ENCODE assay signal across 31 cellular contexts in the genomic region with DNA sequence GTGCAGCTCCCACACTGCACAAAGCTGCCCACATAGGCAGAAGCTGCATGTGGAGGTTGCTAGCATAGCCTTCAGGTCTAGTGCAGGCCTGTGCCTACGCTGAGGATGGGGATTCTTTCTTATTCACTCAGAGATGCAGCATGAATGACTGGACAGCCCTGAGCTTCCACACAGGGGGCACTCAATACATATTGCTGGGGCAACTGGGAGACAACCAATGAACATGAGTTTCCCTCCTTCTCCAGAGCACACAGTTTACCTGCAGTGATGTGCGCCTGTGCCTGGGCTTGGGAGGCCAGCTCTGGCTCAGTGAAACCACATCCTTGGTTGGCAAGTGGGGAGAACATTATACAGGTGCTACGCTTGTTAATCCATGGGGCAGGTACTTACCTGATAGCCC.
"Had no signal": no experiment of that assay in that cellular context is flagged by ENCODE, and none has a peak within 500 bp of the region (broad histone marks: within the 10 kb centered on the region; RNA-seq: fewer than 3 reads in every experiment).

No MANE protein-coding gene starts in this region.

- FAIRE-seq: small intestine had no signal

- H3K36me3 Mint-ChIP-seq: natural killer cell treated with Interleukin-12 subunit alpha and Interleukin-12 subunit beta and Interleukin-15 and Interleukin-18, amount 100 ng/mL, for 72 hours; type B pancreatic cell had no signal

- H3K27me3 ChIP-seq: neutrophil, ovary, right lobe of liver, sigmoid colon, suprapubic skin, testis, tibial artery, transverse colon, upper lobe of right lung, uterus had no signal

- H3K9me3 ChIP-seq: neutrophil, ovary, psoas muscle, right lobe of liver, suprapubic skin, testis, upper lobe of right lung, uterus had no signal

- DNase-seq: naive B cell; naive thymus-derived CD8-positive, alpha-beta T cell; nephron progenitor cell; nucleus accumbens; ovary; posterior cingulate gyrus; psoas muscle; right cardiac atrium; right lobe of liver; sigmoid colon; small intestine; stimulated activated CD4-positive, alpha-beta T cell treated with anti-CD3 and anti-CD28 coated beads, Interleukin-15, amount 100 ng/mL, for 24 hours; stimulated activated CD4-positive, alpha-beta T cell treated with anti-CD3 and anti-CD28 coated beads, Interleukin-2, amount 100 ng/mL, for 24 hours; stimulated activated CD4-positive, alpha-beta T cell treated with anti-CD3 and anti-CD28 coated beads, Interleukin-2, amount 100 ng/mL, for 48 hours; stimulated activated CD4-positive, alpha-beta T cell treated with anti-CD3 and anti-CD28 coated beads, Interleukin-4, amount 100 ng/mL, for 24 hours; stimulated activated naive CD4-positive, alpha-beta T cell; substantia nigra; testis; tibial artery; transverse colon; upper lobe of right lung; uterus had no signal

- H3K4me1 ChIP-seq: parathyroid adenoma, psoas muscle, right lobe of liver, suprapubic skin, testis, tibial artery, upper lobe of right lung, uterus had no signal

- H2AFZ ChIP-seq: parathyroid adenoma had no signal

- H3K4me1 Mint-ChIP-seq: naive B cell; naive thymus-derived CD8-positive, alpha-beta T cell; stimulated activated memory B cell treated with anti-CD40 and anti-IgM and Interleukin-4, amounts not matched to agents 10 μg/mL and 1 μg/mL and 100 μg/mL, for 72 hours had no signal

- H3K4me3 ChIP-seq: ovary, psoas muscle, right lobe of liver, sigmoid colon, suprapubic skin, testis, tibial artery, transverse colon, upper lobe of right lung, uterus had no signal

- H3K27me3 Mint-ChIP-seq: naive B cell; natural killer cell treated with Interleukin-12 subunit alpha and Interleukin-12 subunit beta and Interleukin-15 and Interleukin-18, amount 100 ng/mL, for 72 hours; progenitor cell of endocrine pancreas; stimulated activated memory B cell treated with anti-CD40 and anti-IgM and Interleukin-4, amounts not matched to agents 10 μg/mL and 1 μg/mL and 100 μg/mL, for 72 hours; stimulated activated naive CD8-positive, alpha-beta T cell treated with anti-CD3 and anti-CD28 coated beads, Interleukin-15, Interleukin-2, amounts not matched to agents 100 ng/mL and 50 ng/mL, for 24 hours had no signal

- H3K79me2 ChIP-seq: parathyroid adenoma had no signal

- H3K36me3 ChIP-seq: neutrophil, ovary, right lobe of liver, sigmoid colon, suprapubic skin, tibial artery, transverse colon, upper lobe of right lung, uterus had no signal

- H3K27ac ChIP-seq: neutrophil, ovary, parathyroid adenoma, psoas muscle, right lobe of liver, sigmoid colon, suprapubic skin, testis, tibial artery, transverse colon, upper lobe of right lung, uterus had no signal

- H3K4me3 Mint-ChIP-seq: naive B cell; naive thymus-derived CD8-positive, alpha-beta T cell; natural killer cell treated with Interleukin-12 subunit alpha and Interleukin-12 subunit beta and Interleukin-15 and Interleukin-18, amount 100 ng/mL, for 72 hours; nephron progenitor cell; neural crest cell; stimulated activated memory B cell treated with anti-CD40 and anti-IgM and Interleukin-4, amounts not matched to agents 10 μg/mL and 1 μg/mL and 100 μg/mL, for 72 hours; stimulated activated naive CD8-positive, alpha-beta T cell treated with anti-CD3 and anti-CD28 coated beads, Interleukin-15, Interleukin-2, amounts not matched to agents 100 ng/mL and 50 ng/mL, for 24 hours; type B pancreatic cell had no signal

- H3K9ac ChIP-seq: parathyroid adenoma had no signal

- H3K27ac Mint-ChIP-seq: naive thymus-derived CD8-positive, alpha-beta T cell; natural killer cell treated with Interleukin-12 subunit alpha and Interleukin-12 subunit beta and Interleukin-15 and Interleukin-18, amount 100 ng/mL, for 72 hours; nephron progenitor cell; progenitor cell of endocrine pancreas; stimulated activated memory B cell treated with anti-CD40 and anti-IgM and Interleukin-4, amounts not matched to agents 10 μg/mL and 1 μg/mL and 100 μg/mL, for 72 hours; stimulated activated naive CD8-positive, alpha-beta T cell treated with anti-CD3 and anti-CD28 coated beads, Interleukin-15, Interleukin-2, amounts not matched to agents 100 ng/mL and 50 ng/mL, for 24 hours; type B pancreatic cell had no signal

- ATAC-seq: naive thymus-derived CD8-positive, alpha-beta T cell; psoas muscle; right cardiac atrium; upper lobe of right lung had no signal
